ENCODE assay signal across 12 cellular contexts in genomic region chr17:45300060-45300751, GRCh38. TPM values are rescaled to one million over a fixed set of nuclear protein-coding genes. Genes with fewer than 3 reads are reported as not detected.
DNase-seq lines count a peak whose midpoint lies in the region; ATAC-seq and TF ChIP-seq lines count a peak whose summit lies in the region.
"Had no signal": no experiment of that assay in that cellular context is flagged by ENCODE, and none has a peak within 500 bp of the region (broad histone marks: within the 10 kb centered on the region; RNA-seq: fewer than 3 reads in every experiment).

No MANE protein-coding gene starts in this region.

- H3K79me2 ChIP-seq in ACC112 (ENCODE audit: control insufficient read depth, insufficient read depth, low read length, unreplicated experiment) = peaks cover 88% of the 10 kb centered on the region

- peaks cover 6% of the 10 kb centered on the region; the same call in 1 of the 2 replicates for H3K36me3 ChIP-seq in ACC112 (ENCODE audit: insufficient read depth, low read length)
- H3K36me3 ChIP-seq in right lobe of liver = no peaks in the 10 kb centered on the region

- H3K27ac Mint-ChIP-seq in activated T-helper 1 cell treated with anti-CD3 and anti-CD28 coated beads, Interleukin-12 subunit alpha, Interleukin-12 subunit beta, Interleukin-2, Interleukin-4 antibody, amounts not matched to agents 30 ng/mL and 10 ng/mL and 1 ng/mL, durations not matched to agents 14 hours and 24 hours and 36 hours = peak overlapping the region; percentile 80

- no peaks in the 10 kb centered on the region for H3K9me3 ChIP-seq in right lobe of liver
- H3K9me3 ChIP-seq: SJSA1 had no signal

- peaks cover 77% of the 10 kb centered on the region for H3K4me1 ChIP-seq in ACC112 (ENCODE audit: control insufficient read depth, insufficient read depth, low read length, unreplicated experiment)
- peaks cover 0 to 55% (median 9%) of the 10 kb centered on the region in 4 donors for H3K4me1 ChIP-seq in right lobe of liver

- H3K9me3 Mint-ChIP-seq in activated T-helper 1 cell treated with anti-CD3 and anti-CD28 coated beads, Interleukin-12 subunit alpha, Interleukin-12 subunit beta, Interleukin-2, Interleukin-4 antibody, amounts not matched to agents 30 ng/mL and 10 ng/mL and 1 ng/mL, durations not matched to agents 14 hours and 24 hours and 36 hours = no peaks in the 10 kb centered on the region

- TF ChIP-seq POLR2A in right lobe of liver (IDR thresholded peaks at IDR 0.05) = no peak

- H3K4me3 ChIP-seq in ACC112 (ENCODE audit: low read depth, low read length) = no peak overlapping the region
- H3K4me3 ChIP-seq in GM12864 (ENCODE audit: low read depth, low read length) = no peak overlapping the region
- no peak overlapping the region for H3K4me3 ChIP-seq in right lobe of liver
- H3K4me3 ChIP-seq: SJSA1 had no signal

- no peak for DNase-seq in GM12864 (ENCODE audit: low read depth)
- no peak for DNase-seq in activated T-helper 1 cell treated with anti-CD3 and anti-CD28 coated beads, Interleukin-12 subunit alpha, Interleukin-12 subunit beta, Interleukin-2, Interleukin-4 antibody, amounts not matched to agents 30 ng/mL and 10 ng/mL and 1 ng/mL, durations not matched to agents 14 hours and 24 hours and 36 hours (ENCODE audit: low spot score)
- no peak for DNase-seq in right lobe of liver
- DNase-seq in kidney glomerular epithelial cell (lab: John Stamatoyannopoulos, UW) = no peak
- DNase-seq: stimulated activated naive CD4-positive, alpha-beta T cell had no signal

- no peak overlapping the region for H3K4me3 Mint-ChIP-seq in activated T-helper 1 cell treated with anti-CD3 and anti-CD28 coated beads, Interleukin-12 subunit alpha, Interleukin-12 subunit beta, Interleukin-2, Interleukin-4 antibody, amounts not matched to agents 30 ng/mL and 10 ng/mL and 1 ng/mL, durations not matched to agents 14 hours and 24 hours and 36 hours

- H3K27me3 Mint-ChIP-seq in activated T-helper 1 cell treated with anti-CD3 and anti-CD28 coated beads, Interleukin-12 subunit alpha, Interleukin-12 subunit beta, Interleukin-2, Interleukin-4 antibody, amounts not matched to agents 30 ng/mL and 10 ng/mL and 1 ng/mL, durations not matched to agents 14 hours and 24 hours and 36 hours (ENCODE audit: insufficient read depth) = no peaks in the 10 kb centered on the region

- H3K4me1 Mint-ChIP-seq in activated T-helper 1 cell treated with anti-CD3 and anti-CD28 coated beads, Interleukin-12 subunit alpha, Interleukin-12 subunit beta, Interleukin-2, Interleukin-4 antibody, amounts not matched to agents 30 ng/mL and 10 ng/mL and 1 ng/mL, durations not matched to agents 14 hours and 24 hours and 36 hours (ENCODE audit: low read depth) = peaks cover 79% of the 10 kb centered on the region

- intact Hi-C loops in activated T-helper 1 cell treated with anti-CD3 and anti-CD28 coated beads, Interleukin-12 subunit alpha, Interleukin-12 subunit beta, Interleukin-2, Interleukin-4 antibody, amounts not matched to agents 30 ng/mL and 10 ng/mL and 1 ng/mL, durations not matched to agents 14 hours and 24 hours and 36 hours (cut with micrococcal nuclease) = no loop called here
- intact Hi-C loops in right lobe of liver (cut with DNase I) = no loop called here

- H3K27ac ChIP-seq in ACC112 (ENCODE audit: low read depth, low read length) = peak overlapping the region; percentile 26; the same call in 1 of the 2 replicates
- H3K27ac ChIP-seq in right lobe of liver = peak overlapping the region in 1 of 3 donors; percentile 38
- H3K27ac ChIP-seq: SJSA1 had no signal

- peak; percentile 13 for TF ChIP-seq CTCF in GM12864 (IDR thresholded peaks at IDR 0.05; ENCODE audit: low read depth, low read length, missing control alignments)
- no peak for TF ChIP-seq CTCF in right lobe of liver (IDR thresholded peaks at IDR 0.05)

- no peaks in the 10 kb centered on the region for H3K27me3 ChIP-seq in ACC112 (ENCODE audit: insufficient read depth, low read length)
- H3K27me3 ChIP-seq in right lobe of liver = no peaks in the 10 kb centered on the region
- H3K27me3 ChIP-seq: SJSA1 had no signal

- no peak overlapping the region for H2AFZ ChIP-seq in ACC112 (ENCODE audit: low read length, unreplicated experiment)

- 79% methylated on average over 6 of the region's 7 CpGs for WGBS in right lobe of liver (ENCODE audit: insufficient coverage, low coverage, low lambda C conversion rate, missing lambda C conversion rate)

- H3K36me3 Mint-ChIP-seq in activated T-helper 1 cell treated with anti-CD3 and anti-CD28 coated beads, Interleukin-12 subunit alpha, Interleukin-12 subunit beta, Interleukin-2, Interleukin-4 antibody, amounts not matched to agents 30 ng/mL and 10 ng/mL and 1 ng/mL, durations not matched to agents 14 hours and 24 hours and 36 hours (ENCODE audit: low read depth) = peaks cover 51% of the 10 kb centered on the region

- ATAC-seq in right lobe of liver = peak in 3 of 4 donors; percentile 16 to 42 (median 28)
- no peak for ATAC-seq in GM19035 (IDR thresholded peaks at IDR 0.05; ENCODE audit: unreplicated experiment)
- no peak for ATAC-seq in HG02981 (IDR thresholded peaks at IDR 0.05; ENCODE audit: unreplicated experiment)
- ATAC-seq in HG02610 (IDR thresholded peaks at IDR 0.05; ENCODE audit: unreplicated experiment) = no peak

RNA-seq across cellular contexts. Expression of gene MAP3K14, which starts 16.6 kb away (rescaled TPM):
- total RNA-seq in activated T-helper 1 cell treated with anti-CD3 and anti-CD28 coated beads, Interleukin-12 subunit alpha, Interleukin-12 subunit beta, Interleukin-2, Interleukin-4 antibody, amounts not matched to agents 30 ng/mL and 10 ng/mL and 1 ng/mL, durations not matched to agents 14 hours and 24 hours and 36 hours = 64.4 and 64.7 TPM in 2 replicates
- total RNA-seq in right lobe of liver = 1 to 10 TPM; 4.8 to 7.8 (median 6.3) TPM

RNA-seq across cellular contexts. Expression of gene SPATA32, which starts 38.3 kb away (rescaled TPM):
- total RNA-seq in activated T-helper 1 cell treated with anti-CD3 and anti-CD28 coated beads, Interleukin-12 subunit alpha, Interleukin-12 subunit beta, Interleukin-2, Interleukin-4 antibody, amounts not matched to agents 30 ng/mL and 10 ng/mL and 1 ng/mL, durations not matched to agents 14 hours and 24 hours and 36 hours = 0.44 and 0.56 TPM in 2 replicates
- not detected for total RNA-seq in right lobe of liver
- total RNA-seq: cerebellum, frontal cortex, SJSA1 had no signal

Comparison
In these comparisons a context has a peak if more than half of its experiments do, and no peak if none do; other contexts are left out.
1. ATAC-seq: peak in right lobe of liver (3 of 4); none in GM19035 (single experiment), HG02981 (single experiment) and HG02610 (single experiment).